ENCODE assay signal across 8 cellular contexts in genomic region chr2:31233741-31234689, GRCh38. TPM values are rescaled to one million over a fixed set of nuclear protein-coding genes. Genes with fewer than 3 reads are reported as not detected.
DNase-seq lines count a peak whose midpoint lies in the region; ATAC-seq and TF ChIP-seq lines count a peak whose summit lies in the region.

Gene EHD3, plus strand, starts transcription at chr2:31234152. Its CDS starts 470 bp downstream, at chr2:31234622.

- H3K4me2 ChIP-seq in mesendoderm (ENCODE audit: low read length), result peak within 1 kb of the TSS; percentile 60

- H3K4ac ChIP-seq in mesendoderm (ENCODE audit: low read depth, low read length), result peak within 1 kb of the TSS; percentile 1

- peaks cover 6% of the 10 kb centered on the region for H3K79me1 ChIP-seq in mesendoderm (ENCODE audit: low read length)

- H3K27me3 ChIP-seq in endocrine pancreas (ENCODE audit: control insufficient read depth, insufficient read depth, low read length), result no peaks in the 10 kb centered on the region
- H3K27me3 ChIP-seq in mesendoderm (ENCODE audit: insufficient read depth, low read length, poor library complexity), result no peaks in the 10 kb centered on the region

- DNase-seq in AG09319 (ENCODE audit: extremely low read depth, low read depth) (peak; percentile 74), NCI-H526 treated with DMSO at 0.1 percent for 48 hours (lab: John Stamatoyannopoulos, UW) (peak; percentile 92), mesendoderm (peak; percentile 99)
- DNase-seq in activated CD8-positive, alpha-beta memory T cell treated with anti-CD3 and anti-CD28 coated beads for 48 hours (ENCODE audit: low read depth in 2 of 3, low spot score in 2 of 3), result peak; percentile 54 to 66 (median 54)
- peak; percentile 63 for DNase-seq in stimulated activated CD8-positive, alpha-beta memory T cell treated with anti-CD3 and anti-CD28 coated beads, Interleukin-12 subunit alpha, Interleukin-12 subunit beta, amount 100 ng/mL, for 4 hours (ENCODE audit: low read depth)

- peak; percentile 73 for TF ChIP-seq CTCF in AG09319 (IDR thresholded peaks at IDR 0.05; ENCODE audit: low read depth, low read length)

- H2BK15ac ChIP-seq in mesendoderm (replicated peaks; ENCODE audit: low read depth), result no peak within 1 kb of the TSS

- ATAC-seq in HG03432 (IDR thresholded peaks at IDR 0.05; ENCODE audit: unreplicated experiment), result peak; percentile 98

- H3K4me3 ChIP-seq in endocrine pancreas (ENCODE audit: control insufficient read depth, insufficient read depth, low read length) (no peak within 1 kb of the TSS), mesendoderm (ENCODE audit: low read length) (peak within 1 kb of the TSS; percentile 67)

- H3K36me3 ChIP-seq in endocrine pancreas (ENCODE audit: control insufficient read depth, insufficient read depth, low read length) (no peaks in the 10 kb centered on the region), mesendoderm (ENCODE audit: control insufficient read depth, insufficient read depth, low read length) (no peaks in the 10 kb centered on the region)

- H3K27ac ChIP-seq in mesendoderm (ENCODE audit: low read depth, low read length), result peak within 1 kb of the TSS; percentile 9

- no peak within 1 kb of the TSS for H2BK120ac ChIP-seq in mesendoderm (ENCODE audit: low read depth, low read length)

- H3K18ac ChIP-seq in mesendoderm (ENCODE audit: low read length), result peak within 1 kb of the TSS; percentile 53

- no peaks in the 10 kb centered on the region for H3K9me3 ChIP-seq in endocrine pancreas (ENCODE audit: control insufficient read depth, low read length)

- peak within 1 kb of the TSS; percentile 75 for H3K56ac ChIP-seq in mesendoderm (ENCODE audit: low read length)

- no peak within 1 kb of the TSS for H3K23ac ChIP-seq in mesendoderm (ENCODE audit: low read length)

- H3K9ac ChIP-seq in endocrine pancreas (ENCODE audit: control insufficient read depth, insufficient read depth, low read length) (peak within 1 kb of the TSS; percentile 47), mesendoderm (ENCODE audit: low read length) (peak within 1 kb of the TSS; percentile 87)

- no peaks in the 10 kb centered on the region for H3K79me2 ChIP-seq in mesendoderm (ENCODE audit: control insufficient read depth, insufficient read depth, low read length)

- WGBS in mesendoderm (ENCODE audit: extremely low coverage, insufficient coverage, low lambda C conversion rate), result no CpG with 5 or more reads among the region's 74 CpGs

- no peak within 1 kb of the TSS for H4K5ac ChIP-seq in mesendoderm (ENCODE audit: low read length)

- peak; percentile 32 for TF ChIP-seq POLR2A in GM19193 (IDR thresholded peaks at IDR 0.05; ENCODE audit: extremely low read depth, insufficient read depth, insufficient read length)

- no peaks in the 10 kb centered on the region for H3K4me1 ChIP-seq in endocrine pancreas (ENCODE audit: control insufficient read depth, insufficient read depth, low read length)
- H3K4me1 ChIP-seq in mesendoderm (ENCODE audit: control insufficient read depth, low read depth, low read length), result peaks cover 5% of the 10 kb centered on the region

- H4K8ac ChIP-seq in mesendoderm (ENCODE audit: low read depth, low read length), result no peak within 1 kb of the TSS

- no peak within 1 kb of the TSS for H2BK5ac ChIP-seq in mesendoderm (ENCODE audit: low read length)

- H2AK5ac ChIP-seq in mesendoderm (ENCODE audit: low read length), result no peak within 1 kb of the TSS

RNA-seq across cellular contexts. Expression of gene EHD3, which starts in this region (rescaled TPM):
- 8.2 TPM for polyA plus RNA-seq in mesendoderm (2013, experiment 1 of 2)
- 8.7 TPM for polyA plus RNA-seq in mesendoderm (2013, experiment 2 of 2)
